Comparison of ENCODE assay signal across 2 cellular contexts in genomic region chr11:48101958-48102357, GRCh38.
A peak's percentile ranks its signal among the peaks of the same experiment; 100 is the strongest.
TF ChIP-seq lines count a peak whose summit lies in the region.

No MANE protein-coding gene starts in this region.

TF ChIP-seq in K562, 482 proteins besides CTCF, POLR2A, EP300 and RAD21:
- TF ChIP-seq RFX1 (IDR thresholded peaks at IDR 0.05), result peak; percentile 54
- TF ChIP-seq ZNF639 (CRISPR knock-in tag; conservative IDR thresholded peaks at IDR 0.05 in 1 of 2, IDR thresholded peaks at IDR 0.05 in 1 of 2), result no peak

TF ChIP-seq in HepG2, 621 proteins besides CTCF, POLR2A, EP300 and RAD21 (continues in another document):
- TF ChIP-seq FOXP4 (CRISPR knock-in tag; IDR thresholded peaks at IDR 0.05) (0 out of 2 replicates have a peak, but pooled peaks have one; percentile 11), RFX3 (CRISPR knock-in tag; IDR thresholded peaks at IDR 0.05) (peak; percentile 41; the same call in 1 of the 2 replicates), ESRRA (CRISPR knock-in tag; IDR thresholded peaks at IDR 0.05; ENCODE audit: low read depth) (peak; percentile 50; the same call in 1 of the 2 replicates), SAFB2 (CRISPR knock-in tag; IDR thresholded peaks at IDR 0.05; ENCODE audit: borderline replicate concordance, low read depth) (no peak), FOXP1 (IDR thresholded peaks at IDR 0.05) (no peak), FOXP1 (CRISPR knock-in tag; IDR thresholded peaks at IDR 0.05) (no peak; the same call in 1 of the 2 replicates), TOPORS (CRISPR knock-in tag; IDR thresholded peaks at IDR 0.05) (no peak), PRDM10 (CRISPR knock-in tag; IDR thresholded peaks at IDR 0.05; ENCODE audit: low read depth) (no peak), HMGXB4 (CRISPR knock-in tag; IDR thresholded peaks at IDR 0.05; ENCODE audit: borderline replicate concordance in 1 of 2, low read depth in 1 of 2) (0 out of 4 replicates have a peak, but pooled peaks of 1 of the 2 experiments have one; percentile 29), RARG (CRISPR knock-in tag; IDR thresholded peaks at IDR 0.05; ENCODE audit: low read depth) (no peak), E2F2 (CRISPR knock-in tag; IDR thresholded peaks at IDR 0.05; ENCODE audit: borderline replicate concordance) (no peak), FOXJ3 (CRISPR knock-in tag; IDR thresholded peaks at IDR 0.05; ENCODE audit: borderline replicate concordance) (no peak), CREB3 (CRISPR knock-in tag; IDR thresholded peaks at IDR 0.05) (no peak), TGIF2 (CRISPR knock-in tag; IDR thresholded peaks at IDR 0.05) (no peak), HNF4A (CRISPR knock-in tag; IDR thresholded peaks at IDR 0.05) (peak; percentile 89), HNF1A (IDR thresholded peaks at IDR 0.05; ENCODE audit: low read depth) (peak; percentile 65; the same call in 1 of the 2 replicates), HNF1A (CRISPR knock-in tag; IDR thresholded peaks at IDR 0.05; ENCODE audit: borderline replicate concordance) (peak; percentile 21; the same call in 1 of the 2 replicates), ASH2L (IDR thresholded peaks at IDR 0.05; ENCODE audit: insufficient read length, low read depth, low read length) (peak; percentile 26), HNF1B (CRISPR knock-in tag; IDR thresholded peaks at IDR 0.05) (0 out of 2 replicates have a peak, but pooled peaks have one; percentile 15), ZNF607 (CRISPR knock-in tag; IDR thresholded peaks at IDR 0.05; ENCODE audit: borderline replicate concordance) (no peak), FOXA1 (IDR thresholded peaks at IDR 0.05) (no peak), FOXA1 (CRISPR knock-in tag; IDR thresholded peaks at IDR 0.05) (peak; percentile 8; the same call in 1 of the 2 replicates), NCOR1 (IDR thresholded peaks at IDR 0.05; ENCODE audit: borderline replicate concordance, low read length) (peak; percentile 70; the same call in 1 of the 2 replicates), ZFX (CRISPR knock-in tag; IDR thresholded peaks at IDR 0.05; ENCODE audit: low read depth) (0 out of 2 replicates have a peak, but pooled peaks have one; percentile 23), ZSCAN29 (CRISPR knock-in tag; conservative IDR thresholded peaks at IDR 0.05) (0 out of 2 replicates have a peak, but pooled peaks have one; percentile 43), MED1 (CRISPR knock-in tag; IDR thresholded peaks at IDR 0.05) (peak; percentile 36; the same call in 1 of the 2 replicates), THRA (CRISPR knock-in tag; IDR thresholded peaks at IDR 0.05; ENCODE audit: borderline replicate concordance) (0 out of 2 replicates have a peak, but pooled peaks have one; percentile 37), ZNF343 (CRISPR knock-in tag; IDR thresholded peaks at IDR 0.05) (0 out of 2 replicates have a peak, but pooled peaks have one; percentile 35), ZNF24 (IDR thresholded peaks at IDR 0.05) (no peak), PAXIP1 (CRISPR knock-in tag; conservative IDR thresholded peaks at IDR 0.05) (peak; percentile 83), REPIN1 (CRISPR knock-in tag; IDR thresholded peaks at IDR 0.05; ENCODE audit: borderline replicate concordance, low read depth) (0 out of 2 replicates have a peak, but pooled peaks have one; percentile 20), MEIS1 (CRISPR knock-in tag; IDR thresholded peaks at IDR 0.05; ENCODE audit: borderline replicate concordance) (0 out of 2 replicates have a peak, but pooled peaks have one; percentile 27), POGZ (CRISPR knock-in tag; IDR thresholded peaks at IDR 0.05) (0 out of 2 replicates have a peak, but pooled peaks have one; percentile 21), MIXL1 (CRISPR knock-in tag; IDR thresholded peaks at IDR 0.05) (peak; percentile 59), DPF2 (CRISPR knock-in tag; IDR thresholded peaks at IDR 0.05; ENCODE audit: borderline replicate concordance, low read depth) (0 out of 2 replicates have a peak, but pooled peaks have one; percentile 29)
